In genomic region chr6:109010703-109011102, GRCh38 we compare ENCODE assay signal across 12 cellular contexts.
DNase-seq lines count a peak whose midpoint lies in the region; ATAC-seq and TF ChIP-seq lines count a peak whose summit lies in the region.
"Had no signal": no experiment of that assay in that cellular context is flagged by ENCODE, and none has a peak within 500 bp of the region (broad histone marks: within the 10 kb centered on the region; RNA-seq: fewer than 3 reads in every experiment).

No MANE protein-coding gene starts in this region.

- H3K36me3 Mint-ChIP-seq in activated CD4-positive, alpha-beta T cell treated with anti-CD3 and anti-CD28 coated beads, Interleukin-2, amount 10 ng/mL, durations not matched to agents 7 days and 5 days (ENCODE audit: low read depth), result peaks cover 9% of the 10 kb centered on the region
- H3K36me3 Mint-ChIP-seq in stimulated activated memory B cell treated with anti-CD40 and anti-IgM and Interleukin-4, amounts not matched to agents 10 μg/mL and 1 μg/mL and 100 μg/mL, for 72 hours, result no peaks in the 10 kb centered on the region

- CTCF ChIA-PET in activated CD4-positive, alpha-beta T cell treated with anti-CD3 and anti-CD28 coated beads, Interleukin-2, amount 10 ng/mL, durations not matched to agents 7 days and 5 days (lab: Charles Lee), result interaction anchor here (1.1 to 1.2 kb wide), 2 partner anchors 15 to 63 kb away, joined by 3 to 4 read pairs; no protein-coding TSS in a partner anchor
- CTCF ChIA-PET in OCI-LY7 (lab: Charles Lee; ENCODE audit: unreplicated experiment), result no interaction called here

- POLR2A ChIA-PET in activated CD4-positive, alpha-beta T cell treated with anti-CD3 and anti-CD28 coated beads, Interleukin-2, amount 10 ng/mL, durations not matched to agents 7 days and 5 days (lab: Charles Lee), result no interaction called here
- POLR2A ChIA-PET in OCI-LY7 (lab: Charles Lee), result interaction anchor here (0.7 to 1.6 kb wide), 8 partner anchors 23 to 489 kb away, joined by 3 to 8 read pairs (median 4); partner anchors contain the start of genes ARMC2 and SESN1

- H3K79me2 ChIP-seq in OCI-LY7 (ENCODE audit: insufficient read depth, low read depth, low read length), result peaks cover 6% of the 10 kb centered on the region; the same call in 1 of the 2 replicates

- H3K27ac Mint-ChIP-seq in activated CD4-positive, alpha-beta T cell treated with anti-CD3 and anti-CD28 coated beads, Interleukin-2, amount 10 ng/mL, durations not matched to agents 7 days and 5 days, result peak overlapping the region; percentile 3
- H3K27ac Mint-ChIP-seq in stimulated activated memory B cell treated with anti-CD40 and anti-IgM and Interleukin-4, amounts not matched to agents 10 μg/mL and 1 μg/mL and 100 μg/mL, for 72 hours, result peak overlapping the region; percentile 85

- H3K9me3 Mint-ChIP-seq in activated CD4-positive, alpha-beta T cell treated with anti-CD3 and anti-CD28 coated beads, Interleukin-2, amount 10 ng/mL, durations not matched to agents 7 days and 5 days, result no peaks in the 10 kb centered on the region
- no peaks in the 10 kb centered on the region for H3K9me3 Mint-ChIP-seq in stimulated activated memory B cell treated with anti-CD40 and anti-IgM and Interleukin-4, amounts not matched to agents 10 μg/mL and 1 μg/mL and 100 μg/mL, for 72 hours

- ATAC-seq in stimulated activated memory B cell treated with anti-CD40 and anti-IgM and Interleukin-4, amounts not matched to agents 10 μg/mL and 1 μg/mL and 100 μg/mL, for 72 hours, result no peak

- TF ChIP-seq CTCF in OCI-LY7 (conservative IDR thresholded peaks at IDR 0.05; ENCODE audit: low read length), result no peak

- no peak for DNase-seq in activated CD4-positive, alpha-beta T cell treated with anti-CD3 and anti-CD28 coated beads, Interleukin-2, amount 10 ng/mL, durations not matched to agents 7 days and 5 days
- no peak for DNase-seq in activated CD4-positive, alpha-beta T cell treated with anti-CD3 and anti-CD28 coated beads for 48 hours
- DNase-seq in OCI-LY7 (ENCODE audit: low spot score) (no peak), erythroblast (lab: John Stamatoyannopoulos, UW) (peak; percentile 19 to 47), occipital lobe (lab: John Stamatoyannopoulos, UW) (no peak), anterior cingulate cortex (lab: John Stamatoyannopoulos, UW) (no peak)
- DNase-seq in activated CD4-positive, alpha-beta T cell treated with anti-CD3 and anti-CD28 coated beads, Interleukin-2, amount 50 U/mL, for 48 hours, result no peak
- DNase-seq: activated CD4-positive, alpha-beta T cell treated with anti-CD3 and anti-CD28 coated beads, Interleukin-2, amount 50 U/mL, for 4 hours; effector CD4-positive, alpha-beta T cell; kidney; NK-92 treated with Interleukin-12 subunit alpha and Interleukin-12 subunit beta, amount 100 ng/mL, for 24 hours had no signal

- no peak for TF ChIP-seq POLR2A in erythroblast (IDR thresholded peaks at IDR 0.05; ENCODE audit: low read length)

- H3K4me3 Mint-ChIP-seq in activated CD4-positive, alpha-beta T cell treated with anti-CD3 and anti-CD28 coated beads, Interleukin-2, amount 10 ng/mL, durations not matched to agents 7 days and 5 days, result no peak overlapping the region
- H3K4me3 Mint-ChIP-seq in stimulated activated memory B cell treated with anti-CD40 and anti-IgM and Interleukin-4, amounts not matched to agents 10 μg/mL and 1 μg/mL and 100 μg/mL, for 72 hours, result no peak overlapping the region

- H4K20me1 ChIP-seq in OCI-LY7 (ENCODE audit: insufficient read depth, low read length), result peaks cover 10% of the 10 kb centered on the region; the same call in 1 of the 2 replicates

- intact Hi-C loops in OCI-LY7 (cut with micrococcal nuclease; ENCODE audit: unreplicated experiment), result no loop called here

- no peak overlapping the region for H3K27ac ChIP-seq in OCI-LY7 (ENCODE audit: low read depth, low read length, poor library complexity, severe bottlenecking)

- H2AFZ ChIP-seq in OCI-LY7 (ENCODE audit: low read length), result no peak overlapping the region

- peak overlapping the region; percentile 100 for H3K4me2 ChIP-seq in OCI-LY7 (ENCODE audit: low read length)

- H3K27me3 Mint-ChIP-seq in activated CD4-positive, alpha-beta T cell treated with anti-CD3 and anti-CD28 coated beads, Interleukin-2, amount 10 ng/mL, durations not matched to agents 7 days and 5 days, result no peaks in the 10 kb centered on the region
- no peaks in the 10 kb centered on the region for H3K27me3 Mint-ChIP-seq in stimulated activated memory B cell treated with anti-CD40 and anti-IgM and Interleukin-4, amounts not matched to agents 10 μg/mL and 1 μg/mL and 100 μg/mL, for 72 hours

- H3K9me3 ChIP-seq in OCI-LY7 (ENCODE audit: low read length), result no peaks in the 10 kb centered on the region

- no peaks in the 10 kb centered on the region for H3K36me3 ChIP-seq in OCI-LY7 (ENCODE audit: insufficient read depth, low read length)

- no TSS peak for BruUV-seq in OCI-LY7 (replicated peaks; lab: Mats Ljungman, UMichigan)

- peaks cover 36% of the 10 kb centered on the region for H3K4me1 ChIP-seq in OCI-LY7 (ENCODE audit: insufficient read depth, low read length, poor library complexity, severe bottlenecking)

- peaks cover 45% of the 10 kb centered on the region for H3K4me1 Mint-ChIP-seq in activated CD4-positive, alpha-beta T cell treated with anti-CD3 and anti-CD28 coated beads, Interleukin-2, amount 10 ng/mL, durations not matched to agents 7 days and 5 days
- H3K4me1 Mint-ChIP-seq in stimulated activated memory B cell treated with anti-CD40 and anti-IgM and Interleukin-4, amounts not matched to agents 10 μg/mL and 1 μg/mL and 100 μg/mL, for 72 hours, result peaks cover 57% of the 10 kb centered on the region

- no peak overlapping the region for H3K4me3 ChIP-seq in OCI-LY7 (ENCODE audit: low read depth, low read length, poor library complexity, severe bottlenecking)

- H3K9me2 ChIP-seq in OCI-LY7 (ENCODE audit: insufficient read depth, low read length), result no peaks in the 10 kb centered on the region

Comparison
In these comparisons a context has a peak if more than half of its experiments do, and no peak if none do; other contexts are left out.
1. DNase-seq: peak in erythroblast (2 of 2); none in activated CD4-positive, alpha-beta T cell treated with anti-CD3 and anti-CD28 coated beads, Interleukin-2, amount 10 ng/mL, durations not matched to agents 7 days and 5 days (single experiment), activated CD4-positive, alpha-beta T cell treated with anti-CD3 and anti-CD28 coated beads for 48 hours (single experiment), OCI-LY7 (single experiment), activated CD4-positive, alpha-beta T cell treated with anti-CD3 and anti-CD28 coated beads, Interleukin-2, amount 50 U/mL, for 48 hours (0 of 2), occipital lobe (single experiment) and anterior cingulate cortex (0 of 58).